2 cellular contexts compared by ENCODE assay signal in the genomic region with DNA sequence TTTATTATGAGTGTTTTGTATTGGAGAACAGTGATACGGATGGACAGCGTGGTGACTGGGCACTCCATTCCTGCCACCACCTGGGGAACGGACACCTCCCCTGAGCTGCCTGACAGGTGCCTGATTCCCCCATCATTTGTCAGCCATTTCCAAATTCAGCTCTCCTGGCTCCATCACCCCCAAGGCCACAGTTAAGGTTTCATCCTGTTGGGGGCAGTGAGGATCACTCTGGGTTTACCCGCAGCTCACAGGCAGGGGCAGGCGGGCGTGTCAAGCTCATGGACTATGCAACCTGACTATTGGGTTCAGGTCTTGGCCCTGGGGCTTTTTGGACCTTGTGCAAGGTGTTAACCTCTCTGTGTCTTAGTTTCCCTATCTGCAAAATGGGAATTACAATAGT.
TF ChIP-seq lines count a peak whose summit lies in the region.

No MANE protein-coding gene starts in this region.

TF ChIP-seq in GM23338, 12 proteins besides CTCF, POLR2A, EP300 and RAD21 (continued from another document and continues in another):
- TF ChIP-seq ETS1 (IDR thresholded peaks at IDR 0.05) = no peak
- TF ChIP-seq EZH2 (IDR thresholded peaks at IDR 0.05; ENCODE audit: low read depth, unreplicated experiment) = no peak
- no peak for TF ChIP-seq ZNF114 (CRISPR knock-in tag; IDR thresholded peaks at IDR 0.05)
- TF ChIP-seq ZNF462 (CRISPR knock-in tag; IDR thresholded peaks at IDR 0.05) = no peak
- no peak for TF ChIP-seq ZNF331 (CRISPR knock-in tag; IDR thresholded peaks at IDR 0.05; ENCODE audit: low read depth)
- TF ChIP-seq POLR2AphosphoS5 (IDR thresholded peaks at IDR 0.05; ENCODE audit: low read depth) = no peak
- TF ChIP-seq NANOG (IDR thresholded peaks at IDR 0.05; ENCODE audit: borderline replicate concordance) = no peak
- no peak for TF ChIP-seq EZH2phosphoT487 (IDR thresholded peaks at IDR 0.05; ENCODE audit: unreplicated experiment)
- TF ChIP-seq, protein P1, sequence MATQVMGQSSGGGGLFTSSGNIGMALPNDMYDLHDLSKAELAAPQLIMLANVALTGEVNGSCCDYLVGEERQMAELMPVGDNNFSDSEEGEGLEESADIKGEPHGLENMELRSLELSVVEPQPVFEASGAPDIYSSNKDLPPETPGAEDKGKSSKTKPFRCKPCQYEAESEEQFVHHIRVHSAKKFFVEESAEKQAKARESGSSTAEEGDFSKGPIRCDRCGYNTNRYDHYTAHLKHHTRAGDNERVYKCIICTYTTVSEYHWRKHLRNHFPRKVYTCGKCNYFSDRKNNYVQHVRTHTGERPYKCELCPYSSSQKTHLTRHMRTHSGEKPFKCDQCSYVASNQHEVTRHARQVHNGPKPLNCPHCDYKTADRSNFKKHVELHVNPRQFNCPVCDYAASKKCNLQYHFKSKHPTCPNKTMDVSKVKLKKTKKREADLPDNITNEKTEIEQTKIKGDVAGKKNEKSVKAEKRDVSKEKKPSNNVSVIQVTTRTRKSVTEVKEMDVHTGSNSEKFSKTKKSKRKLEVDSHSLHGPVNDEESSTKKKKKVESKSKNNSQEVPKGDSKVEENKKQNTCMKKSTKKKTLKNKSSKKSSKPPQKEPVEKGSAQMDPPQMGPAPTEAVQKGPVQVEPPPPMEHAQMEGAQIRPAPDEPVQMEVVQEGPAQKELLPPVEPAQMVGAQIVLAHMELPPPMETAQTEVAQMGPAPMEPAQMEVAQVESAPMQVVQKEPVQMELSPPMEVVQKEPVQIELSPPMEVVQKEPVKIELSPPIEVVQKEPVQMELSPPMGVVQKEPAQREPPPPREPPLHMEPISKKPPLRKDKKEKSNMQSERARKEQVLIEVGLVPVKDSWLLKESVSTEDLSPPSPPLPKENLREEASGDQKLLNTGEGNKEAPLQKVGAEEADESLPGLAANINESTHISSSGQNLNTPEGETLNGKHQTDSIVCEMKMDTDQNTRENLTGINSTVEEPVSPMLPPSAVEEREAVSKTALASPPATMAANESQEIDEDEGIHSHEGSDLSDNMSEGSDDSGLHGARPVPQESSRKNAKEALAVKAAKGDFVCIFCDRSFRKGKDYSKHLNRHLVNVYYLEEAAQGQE (IDR thresholded peaks at IDR 0.05; ENCODE audit: unreplicated experiment) = no peak
- no peak for TF ChIP-seq JUNB (IDR thresholded peaks at IDR 0.05; ENCODE audit: unreplicated experiment)

TF ChIP-seq in WTC11, 78 proteins besides CTCF, POLR2A, EP300 and RAD21 (continued from another document):
- TF ChIP-seq TEAD4 (CRISPR knock-in tag; IDR thresholded peaks at IDR 0.05) (no peak), ATF6 (CRISPR knock-in tag; IDR thresholded peaks at IDR 0.05) (no peak), GRHL2 (CRISPR knock-in tag; IDR thresholded peaks at IDR 0.05; ENCODE audit: insufficient replicate concordance, severe bottlenecking) (no peak), ZNF281 (CRISPR knock-in tag; IDR thresholded peaks at IDR 0.05) (no peak), ZBTB21 (CRISPR knock-in tag; IDR thresholded peaks at IDR 0.05; ENCODE audit: borderline replicate concordance) (no peak), MYBL2 (CRISPR knock-in tag; IDR thresholded peaks at IDR 0.05) (no peak), SOX15 (CRISPR knock-in tag; IDR thresholded peaks at IDR 0.05) (no peak), NFATC4 (CRISPR knock-in tag; IDR thresholded peaks at IDR 0.05) (no peak), PRRX2 (CRISPR knock-in tag; IDR thresholded peaks at IDR 0.05) (no peak)
